In genomic region chr12:64701283-64701682, GRCh38 we compare ENCODE assay signal across 15 cellular contexts. TPM values are rescaled to one million over a fixed set of nuclear protein-coding genes. Genes with fewer than 3 reads are reported as not detected.
DNase-seq lines count a peak whose midpoint lies in the region; ATAC-seq, FAIRE-seq and TF ChIP-seq lines count a peak whose summit lies in the region.
"Had no signal": no experiment of that assay in that cellular context is flagged by ENCODE, and none has a peak within 500 bp of the region (broad histone marks: within the 10 kb centered on the region; RNA-seq: fewer than 3 reads in every experiment).

No MANE protein-coding gene starts in this region.

- H3K27me3 Mint-ChIP-seq in activated T-helper 17 cell treated with anti-CD3 and anti-CD28 coated beads, Interleukin-2, amount 50 U/mL, for 72 hours, result no peaks in the 10 kb centered on the region
- no peaks in the 10 kb centered on the region for H3K27me3 Mint-ChIP-seq in naive B cell

- no peaks in the 10 kb centered on the region for H3K36me3 ChIP-seq in vagina

- intact Hi-C loops in vagina (cut with DNase I), result no loop called here

- 0 out of 2 replicates have a peak overlapping the region, but pooled peaks have one; percentile 22 for H3K27ac ChIP-seq in HL-60 (replicated peaks)
- H3K27ac ChIP-seq in vagina, result no peak overlapping the region
- H3K27ac ChIP-seq: 22Rv1, right lobe of liver, testis had no signal

- no peaks in the 10 kb centered on the region for H3K27me3 ChIP-seq in HL-60 (ENCODE audit: insufficient read depth, poor library complexity, severe bottlenecking)
- H3K27me3 ChIP-seq in vagina, result no peaks in the 10 kb centered on the region
- H3K27me3 ChIP-seq: right lobe of liver, testis had no signal

- no peak overlapping the region for H3K4me3 ChIP-seq in HL-60 (replicated peaks; ENCODE audit: insufficient read depth, low read length)
- no peak overlapping the region for H3K4me3 ChIP-seq in vagina
- H3K4me3 ChIP-seq: right lobe of liver, testis had no signal

- no peaks in the 10 kb centered on the region for H3K9me3 ChIP-seq in vagina
- H3K9me3 ChIP-seq: right lobe of liver, testis had no signal

- ATAC-seq in activated T-helper 17 cell treated with anti-CD3 and anti-CD28 coated beads, Interleukin-2, amount 50 U/mL, for 72 hours (replicated peaks), result no peak
- no peak for ATAC-seq in naive B cell (ENCODE audit: low read depth in 2 of 2)
- ATAC-seq: right lobe of liver, Right ventricle myocardium inferior had no signal

- TF ChIP-seq POLR2A in vagina (IDR thresholded peaks at IDR 0.05), result no peak

- peak overlapping the region; percentile 79 for H3K27ac Mint-ChIP-seq in activated T-helper 17 cell treated with anti-CD3 and anti-CD28 coated beads, Interleukin-2, amount 50 U/mL, for 72 hours
- peak overlapping the region; percentile 7 to 82 (median 38) for H3K27ac Mint-ChIP-seq in naive B cell

- peaks cover 44% of the 10 kb centered on the region for H3K36me3 Mint-ChIP-seq in activated T-helper 17 cell treated with anti-CD3 and anti-CD28 coated beads, Interleukin-2, amount 50 U/mL, for 72 hours (ENCODE audit: low read depth)
- peaks cover 0 to 8% of the 10 kb centered on the region in 2 donors for H3K36me3 Mint-ChIP-seq in naive B cell

- TF ChIP-seq CTCF in HL-60 (IDR thresholded peaks at IDR 0.05; ENCODE audit: insufficient read depth, low read length) (no peak), vagina (IDR thresholded peaks at IDR 0.05) (no peak)

- peaks cover under 1% of the 10 kb centered on the region for H3K4me1 ChIP-seq in vagina
- H3K4me1 ChIP-seq: right lobe of liver, testis had no signal

- no peak for FAIRE-seq in frontal cortex (lab: Jason Lieb, UNC)
- FAIRE-seq: keratinocyte had no signal

- DNase-seq in DMS 273 (lab: John Stamatoyannopoulos, UW; ENCODE audit: unreplicated experiment), result peak; percentile 32
- DNase-seq in DMS 273 treated with DMSO at 0.1 percent for 48 hours (lab: John Stamatoyannopoulos, UW), result no peak
- DNase-seq in HL-60 (ENCODE audit: low read depth in 1 of 2, low spot score in 1 of 2), result no peak
- no peak for DNase-seq in naive B cell
- no peak for DNase-seq in frontal cortex (ENCODE audit: low spot score in 2 of 2)
- DNase-seq in inferior parietal cortex (ENCODE audit: extremely low spot score), result no peak
- no peak for DNase-seq in vagina (ENCODE audit: extremely low spot score in 2 of 2)
- DNase-seq: activated effector memory CD4-positive, alpha-beta T cell treated with Interleukin-2 at 50 U/mL for 16 hours; NCI-H526 treated with DMSO at 0.1 percent for 48 hours; testis had no signal

- H3K9me3 Mint-ChIP-seq in activated T-helper 17 cell treated with anti-CD3 and anti-CD28 coated beads, Interleukin-2, amount 50 U/mL, for 72 hours, result no peaks in the 10 kb centered on the region
- no peaks in the 10 kb centered on the region for H3K9me3 Mint-ChIP-seq in naive B cell

- peaks cover 32% of the 10 kb centered on the region for H3K4me1 Mint-ChIP-seq in activated T-helper 17 cell treated with anti-CD3 and anti-CD28 coated beads, Interleukin-2, amount 50 U/mL, for 72 hours
- peaks cover 19 to 21% (median 20%) of the 10 kb centered on the region in 3 donors for H3K4me1 Mint-ChIP-seq in naive B cell

- peak overlapping the region; percentile 55 for H3K4me3 Mint-ChIP-seq in activated T-helper 17 cell treated with anti-CD3 and anti-CD28 coated beads, Interleukin-2, amount 50 U/mL, for 72 hours
- no peak overlapping the region for H3K4me3 Mint-ChIP-seq in naive B cell

RNA-seq across cellular contexts. Expression of gene GNS, which starts 57.9 kb away (rescaled TPM):
- 10 to 100 TPM; 26.2 to 29.9 TPM for total RNA-seq in activated T-helper 17 cell treated with anti-CD3 and anti-CD28 coated beads, Interleukin-2, amount 50 U/mL, for 72 hours
- polyA plus RNA-seq in naive B cell (ENCODE audit: low read depth in 6 of 6), result 10 to 100 TPM; 22.9 to 41.5 (median 27.7) TPM
- total RNA-seq in frontal cortex (45.2 TPM), vagina (51.1 TPM)
